ENCODE assay signal across 8 cellular contexts in genomic region chr17:51152766-51153209, GRCh38. TPM values are rescaled to one million over a fixed set of nuclear protein-coding genes. Genes with fewer than 3 reads are reported as not detected.
DNase-seq lines count a peak whose midpoint lies in the region; ATAC-seq and TF ChIP-seq lines count a peak whose summit lies in the region.

No MANE protein-coding gene starts in this region.

- no peak overlapping the region for H3K27ac Mint-ChIP-seq in mesothelial cell of epicardium
- no peak overlapping the region for H3K27ac Mint-ChIP-seq in stimulated activated memory B cell treated with anti-CD40 and anti-IgM and Interleukin-4, amounts not matched to agents 10 μg/mL and 1 μg/mL and 100 μg/mL, for 72 hours

- peak overlapping the region; percentile 77 to 81 for H3K27ac ChIP-seq in esophagus (ENCODE audit: low read depth in 2 of 2, low read length in 1 of 2)

- no peaks in the 10 kb centered on the region for H3K9me3 ChIP-seq in esophagus (ENCODE audit: control insufficient read depth in 2 of 2, insufficient read depth in 1 of 2, low read depth in 1 of 2, low read length in 1 of 2)

- H3K4me1 ChIP-seq in esophagus (ENCODE audit: control insufficient read depth in 2 of 2, insufficient read depth in 2 of 2, low read length in 1 of 2) = no peaks in the 10 kb centered on the region

- TF ChIP-seq CTCF in retinal pigment epithelial cell (conservative IDR thresholded peaks at IDR 0.05; ENCODE audit: low read depth, low read length) (no peak), mesothelial cell of epicardium (IDR thresholded peaks at IDR 0.05; ENCODE audit: unreplicated experiment) (no peak)

- DNase-seq in NCI-H345 (lab: John Stamatoyannopoulos, UW) = peak; percentile 41
- no peak for DNase-seq in NCI-H345 treated with DMSO at 0.1 percent for 48 hours (lab: John Stamatoyannopoulos, UW; ENCODE audit: unreplicated experiment)
- peak; percentile 17 for DNase-seq in NCI-H2196 (lab: John Stamatoyannopoulos, UW; ENCODE audit: unreplicated experiment)
- DNase-seq in retinal pigment epithelial cell (ENCODE audit: low read depth) = no peak
- no peak for DNase-seq in mesothelial cell of epicardium (ENCODE audit: low spot score in 2 of 2, unreplicated experiment in 2 of 2)
- no peak for DNase-seq in NAMALWA (ENCODE audit: low spot score)

- H3K36me3 Mint-ChIP-seq in mesothelial cell of epicardium = peaks cover 14% of the 10 kb centered on the region
- peaks cover 17% of the 10 kb centered on the region for H3K36me3 Mint-ChIP-seq in stimulated activated memory B cell treated with anti-CD40 and anti-IgM and Interleukin-4, amounts not matched to agents 10 μg/mL and 1 μg/mL and 100 μg/mL, for 72 hours

- H3K4me3 Mint-ChIP-seq in mesothelial cell of epicardium = no peak overlapping the region
- H3K4me3 Mint-ChIP-seq in stimulated activated memory B cell treated with anti-CD40 and anti-IgM and Interleukin-4, amounts not matched to agents 10 μg/mL and 1 μg/mL and 100 μg/mL, for 72 hours = no peak overlapping the region

- H3K4me3 ChIP-seq in esophagus (ENCODE audit: low read depth in 1 of 2, low read length in 2 of 2) (peak overlapping the region in 1 of 2 donors; percentile 21), retinal pigment epithelial cell (ENCODE audit: low read length) (peak overlapping the region; percentile 50)

- H3K27me3 ChIP-seq in esophagus (ENCODE audit: control insufficient read depth in 1 of 2, insufficient read depth in 2 of 2, low read length in 2 of 2) = no peaks in the 10 kb centered on the region

- no peak for ATAC-seq in stimulated activated memory B cell treated with anti-CD40 and anti-IgM and Interleukin-4, amounts not matched to agents 10 μg/mL and 1 μg/mL and 100 μg/mL, for 72 hours

- no peaks in the 10 kb centered on the region for H3K27me3 Mint-ChIP-seq in mesothelial cell of epicardium (ENCODE audit: low read depth)
- no peaks in the 10 kb centered on the region for H3K27me3 Mint-ChIP-seq in stimulated activated memory B cell treated with anti-CD40 and anti-IgM and Interleukin-4, amounts not matched to agents 10 μg/mL and 1 μg/mL and 100 μg/mL, for 72 hours

- no peaks in the 10 kb centered on the region for H3K36me3 ChIP-seq in esophagus (ENCODE audit: control insufficient read depth in 2 of 2, insufficient read depth in 2 of 2, low read length in 1 of 2)

- no peaks in the 10 kb centered on the region for H3K9me3 Mint-ChIP-seq in mesothelial cell of epicardium
- no peaks in the 10 kb centered on the region for H3K9me3 Mint-ChIP-seq in stimulated activated memory B cell treated with anti-CD40 and anti-IgM and Interleukin-4, amounts not matched to agents 10 μg/mL and 1 μg/mL and 100 μg/mL, for 72 hours

- peaks cover 4% of the 10 kb centered on the region for H3K4me1 Mint-ChIP-seq in mesothelial cell of epicardium
- peaks cover 6% of the 10 kb centered on the region for H3K4me1 Mint-ChIP-seq in stimulated activated memory B cell treated with anti-CD40 and anti-IgM and Interleukin-4, amounts not matched to agents 10 μg/mL and 1 μg/mL and 100 μg/mL, for 72 hours

- WGBS in esophagus, 2 donors = 11 to 13% methylated on average over 8 of the region's 8 CpGs

RNA-seq across cellular contexts. Expression of gene NME1, which starts 0.6 kb away (rescaled TPM):
- 100 to 1,000 TPM; 142 to 171 TPM for polyA plus RNA-seq in esophagus
- total RNA-seq in mesothelial cell of epicardium = 114 to 125 TPM (median 124 TPM) in 3 replicates

RNA-seq across cellular contexts. Expression of gene NME2, which starts 13.4 kb away (rescaled TPM):
- polyA plus RNA-seq in esophagus = 100 to 1,000 TPM; 640 to 840 TPM
- 381 to 412 TPM (median 390 TPM) in 3 replicates for total RNA-seq in mesothelial cell of epicardium

RNA-seq across cellular contexts. Expression of gene SPAG9, which starts 32.1 kb away (rescaled TPM):
- polyA plus RNA-seq in esophagus = 10 to 100 TPM; 12.7 to 15.1 TPM
- 67.0 to 74.3 TPM (median 72.9 TPM) in 3 replicates for total RNA-seq in mesothelial cell of epicardium

Comparison
In these comparisons a context has a peak if more than half of its experiments do, and no peak if none do; other contexts are left out.
1. DNase-seq: peak in NCI-H345 (single experiment) and NCI-H2196 (single experiment); none in NCI-H345 treated with DMSO at 0.1 percent for 48 hours (single experiment), retinal pigment epithelial cell (single experiment), mesothelial cell of epicardium (0 of 2) and NAMALWA (single experiment).